ENCODE assay signal across 1 cellular context in genomic region chr19:8307965-8308866, GRCh38.
TF ChIP-seq lines count a peak whose summit lies in the region.

Gene CD320 (minus strand): TSS chr19:8308358. CDS start chr19:8308290, 68 bp downstream.

TF ChIP-seq in HepG2, 621 proteins besides CTCF, POLR2A, EP300 and RAD21 (continued from another document and continues in another):
- peak; percentile 44; the same call in 1 of the 2 replicates for TF ChIP-seq PATZ1 (CRISPR knock-in tag; IDR thresholded peaks at IDR 0.05)
- TF ChIP-seq PHF5A (CRISPR knock-in tag; IDR thresholded peaks at IDR 0.05; ENCODE audit: low read depth, unreplicated experiment), result no peak
- peak; percentile 14; the same call in 1 of the 2 replicates for TF ChIP-seq ZBTB25 (CRISPR knock-in tag; IDR thresholded peaks at IDR 0.05)
- TF ChIP-seq ZNF333 (CRISPR knock-in tag; IDR thresholded peaks at IDR 0.05; ENCODE audit: borderline replicate concordance), result 0 out of 2 replicates have a peak, but pooled peaks have one; percentile 48
- TF ChIP-seq ZNF772 (CRISPR knock-in tag; IDR thresholded peaks at IDR 0.05), result peak; percentile 97
- peak; percentile 99 for TF ChIP-seq AGO2 (optimal IDR thresholded peaks at IDR 0.05; ENCODE audit: low read depth, low read length)
- TF ChIP-seq ZNF646 (CRISPR knock-in tag; IDR thresholded peaks at IDR 0.05), result no peak
- TF ChIP-seq ZNF644 (CRISPR knock-in tag; IDR thresholded peaks at IDR 0.05; ENCODE audit: low read depth), result no peak
- 0 out of 2 replicates have a peak, but pooled peaks have one; percentile 83 for TF ChIP-seq PREB (CRISPR knock-in tag; IDR thresholded peaks at IDR 0.05)
- 0 out of 2 replicates have a peak, but pooled peaks have one; percentile 8 for TF ChIP-seq HCFC1 (IDR thresholded peaks at IDR 0.05; ENCODE audit: low read depth, low read length)
- TF ChIP-seq MAFF (IDR thresholded peaks at IDR 0.05; ENCODE audit: low read depth, low read length), result no peak
- peak; percentile 65 to 84; a peak in 3 of 4 replicates for TF ChIP-seq HMGXB4 (CRISPR knock-in tag; IDR thresholded peaks at IDR 0.05; ENCODE audit: borderline replicate concordance in 1 of 2, low read depth in 1 of 2)
- peak; percentile 96; the same call in 2 of the 3 replicates for TF ChIP-seq MXI1 (IDR thresholded peaks at IDR 0.05; ENCODE audit: borderline replicate concordance, low read depth, low read length)
- no peak for TF ChIP-seq TRIM22 (IDR thresholded peaks at IDR 0.05)
- TF ChIP-seq MNT (IDR thresholded peaks at IDR 0.05), result peak; percentile 86
- TF ChIP-seq MED8 (CRISPR knock-in tag; IDR thresholded peaks at IDR 0.05; ENCODE audit: insufficient replicate concordance), result peak; percentile 58
- TF ChIP-seq MIER3 (CRISPR knock-in tag; IDR thresholded peaks at IDR 0.05; ENCODE audit: borderline replicate concordance), result no peak
- TF ChIP-seq MXD4 (CRISPR knock-in tag; IDR thresholded peaks at IDR 0.05), result peak; percentile 99
- no peak for TF ChIP-seq LRRFIP1 (CRISPR knock-in tag; conservative IDR thresholded peaks at IDR 0.05)
- TF ChIP-seq GPBP1L1 (CRISPR knock-in tag; IDR thresholded peaks at IDR 0.05), result no peak
- TF ChIP-seq SKI (IDR thresholded peaks at IDR 0.05; ENCODE audit: partially characterized antibody), result no peak
- TF ChIP-seq ETS1 (CRISPR knock-in tag; IDR thresholded peaks at IDR 0.05), result 0 out of 2 replicates have a peak, but pooled peaks have one; percentile 76
- TF ChIP-seq GZF1 (CRISPR knock-in tag; IDR thresholded peaks at IDR 0.05), result peak; percentile 100
- peak; percentile 86; the same call in 1 of the 2 replicates for TF ChIP-seq MLXIP (CRISPR knock-in tag; IDR thresholded peaks at IDR 0.05; ENCODE audit: borderline replicate concordance)
